19 cellular contexts compared by ENCODE assay signal in the genomic region with DNA sequence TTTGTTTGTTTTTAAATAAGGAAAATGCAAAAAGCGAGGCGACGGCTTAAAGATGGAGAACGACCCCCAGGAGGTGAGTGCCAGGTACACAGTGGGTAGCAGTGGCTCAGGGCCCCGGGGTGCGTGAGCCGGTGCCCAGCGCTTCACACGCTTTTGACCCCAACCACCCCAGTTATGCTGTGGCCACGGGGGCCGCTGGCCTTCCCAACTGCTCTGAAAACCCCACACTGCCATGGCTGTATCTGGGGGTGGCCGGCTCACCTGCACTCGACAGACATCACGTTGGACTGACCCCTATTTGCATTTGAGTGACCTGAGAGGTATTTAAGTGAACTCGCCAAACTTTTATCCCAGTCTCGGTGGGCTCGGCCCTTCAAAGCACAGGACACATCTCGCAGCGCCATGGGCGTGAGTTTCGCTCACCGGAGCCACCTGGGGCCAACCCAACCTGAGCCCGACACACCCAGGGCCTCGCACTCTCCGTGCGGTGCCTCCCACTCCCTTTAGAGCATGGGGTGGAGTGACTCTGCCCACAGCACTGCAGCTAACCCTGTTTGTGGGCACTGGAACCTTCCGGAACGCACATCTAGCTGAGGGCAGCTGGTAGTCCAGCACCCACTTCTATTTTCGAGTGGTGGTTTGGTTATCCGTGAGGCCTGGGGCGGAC.
"Had no signal": no experiment of that assay in that cellular context is flagged by ENCODE, and none has a peak within 500 bp of the region (broad histone marks: within the 10 kb centered on the region; RNA-seq: fewer than 3 reads in every experiment).

No MANE protein-coding gene starts in this region.

- H3K9me3 Mint-ChIP-seq: memory B cell, mesothelial cell of epicardium, nephron had no signal

- H3K27me3 Mint-ChIP-seq: memory B cell had no signal

- H3K9me3 ChIP-seq: heart left ventricle, left lung, lower lobe of right lung, prostate gland had no signal

- H3K4me1 Mint-ChIP-seq: memory B cell, mesothelial cell of epicardium, nephron had no signal

- H3K79me2 ChIP-seq: parathyroid adenoma had no signal

- H3K4me3 Mint-ChIP-seq: memory B cell, mesothelial cell of epicardium, nephron had no signal

- H3K27ac Mint-ChIP-seq: memory B cell, mesothelial cell of epicardium, nephron had no signal

- H2AFZ ChIP-seq: parathyroid adenoma had no signal

- FAIRE-seq: frontal cortex, islet of Langerhans had no signal

- DNase-seq: caudate nucleus; effector CD8-positive, alpha-beta T cell; hypothalamus; lower lobe of right lung; stimulated activated CD4-positive, alpha-beta T cell treated with anti-CD3 and anti-CD28 coated beads, Interleukin-2, amount 100 ng/mL, for 24 hours; stimulated activated naive CD4-positive, alpha-beta T cell treated with Interleukin-2 at 50 U/mL for 16 hours; trophoblast cell had no signal

- ATAC-seq: heart left ventricle, left lung, lower lobe of right lung, sciatic nerve had no signal

- H3K4me1 ChIP-seq: left lung, lower lobe of right lung, parathyroid adenoma, prostate gland had no signal

- H3K4me3 ChIP-seq: coronary artery, heart left ventricle, left lung, lower lobe of right lung, prostate gland, skin epidermis had no signal

- H3K27ac ChIP-seq: coronary artery, heart left ventricle, left lung, lower lobe of right lung, parathyroid adenoma, prostate gland, skin epidermis had no signal

- H3K27me3 ChIP-seq: heart left ventricle, left lung had no signal

- H3K9ac ChIP-seq: parathyroid adenoma had no signal
